8 cellular contexts compared by ENCODE assay signal in the genomic region with DNA sequence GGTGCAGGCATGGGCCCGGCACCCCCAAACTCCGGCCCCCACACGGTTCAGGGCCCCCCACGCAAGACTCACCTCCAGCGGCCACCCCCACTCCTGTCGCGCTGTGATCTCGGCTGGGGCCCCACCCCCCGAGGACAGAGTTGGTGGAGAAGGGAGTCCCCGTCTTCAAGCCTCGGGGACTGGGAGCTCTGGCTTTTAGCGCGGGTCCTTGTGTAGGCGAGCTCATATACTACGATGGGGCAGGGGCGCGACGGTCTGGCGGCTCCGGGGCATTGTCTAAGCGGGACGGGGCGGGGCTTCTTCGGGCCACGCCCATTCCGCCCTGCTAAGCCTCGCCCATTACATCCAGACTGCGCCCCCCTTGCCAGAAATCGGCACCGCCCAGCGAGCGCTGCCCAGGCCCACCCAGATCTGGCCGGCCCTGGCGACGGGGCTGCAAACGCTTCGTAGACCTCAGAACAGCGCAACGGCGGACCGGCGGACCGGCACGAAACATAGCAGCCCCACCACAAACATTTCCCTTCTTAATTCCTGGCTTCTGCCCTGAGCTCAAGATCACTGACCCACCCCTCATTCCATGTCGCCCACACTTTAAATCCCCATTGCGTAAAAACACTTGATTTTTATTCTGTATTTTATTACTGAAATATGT. TPM values are rescaled to one million over a fixed set of nuclear protein-coding genes. Genes with fewer than 3 reads are reported as not detected.
DNase-seq lines count a peak whose midpoint lies in the region; ATAC-seq and TF ChIP-seq lines count a peak whose summit lies in the region.

No MANE protein-coding gene starts in this region.

- H3K27ac Mint-ChIP-seq in GM23338, result peak overlapping the region; percentile 96

- H3K27ac ChIP-seq in C4-2B (peak overlapping the region; percentile 68), GM23338 (ENCODE audit: low read depth) (peak overlapping the region; percentile 79)

- H3K36me3 Mint-ChIP-seq in GM23338 (ENCODE audit: low read depth), result peaks cover 64% of the 10 kb centered on the region

- peaks cover 21% of the 10 kb centered on the region for H3K4me1 ChIP-seq in GM23338 (ENCODE audit: insufficient read depth)

- peaks cover 30% of the 10 kb centered on the region for H3K4me1 Mint-ChIP-seq in GM23338

- H3K27me3 ChIP-seq in GM23338 (ENCODE audit: insufficient read depth), result peaks cover 8% of the 10 kb centered on the region; the same call in 1 of the 2 replicates

- TF ChIP-seq CTCF in C4-2B (conservative IDR thresholded peaks at IDR 0.05) (no peak), GM23338 (conservative IDR thresholded peaks at IDR 0.05; ENCODE audit: low read depth in 2 of 2) (peak in 1 of 2 experiments; percentile 20; a peak in 1 of 4 replicates)

- H3K36me3 ChIP-seq in GM23338 (ENCODE audit: insufficient read depth), result peaks cover 29% of the 10 kb centered on the region

- peak overlapping the region; percentile 99 for H3K4me3 ChIP-seq in GM23338

- peak overlapping the region; percentile 93 for H3K4me3 Mint-ChIP-seq in GM23338

- H3F3A ChIP-seq in GM23338 (replicated peaks; ENCODE audit: low read depth), result peaks cover 43% of the 10 kb centered on the region

- peaks cover 21% of the 10 kb centered on the region for H3K27me3 Mint-ChIP-seq in GM23338 (ENCODE audit: insufficient read depth, low read depth, poor library complexity)

- H2AFZ ChIP-seq in GM23338, result peak overlapping the region; percentile 95

- peaks cover 17% of the 10 kb centered on the region for H3K79me2 ChIP-seq in GM23338 (replicated peaks; ENCODE audit: insufficient read depth)

- H3K9me3 Mint-ChIP-seq in GM23338, result no peaks in the 10 kb centered on the region; the same call in 2 of the 3 replicates

- ATAC-seq in GM23338, result peak; percentile 77
- ATAC-seq in left lobe of liver, result peak; percentile 76
- no peak for ATAC-seq in GM21825 (IDR thresholded peaks at IDR 0.05; ENCODE audit: unreplicated experiment)

- DNase-seq in GM23338 (ENCODE audit: low spot score) (peak; percentile 96), NCI-H2227 treated with DMSO at 0.1 percent for 48 hours (lab: John Stamatoyannopoulos, UW) (peak; percentile 87), dermis microvascular lymphatic vessel endothelial cell (ENCODE audit: low read depth in 2 of 2) (peak; percentile 77 to 95), left lobe of liver (ENCODE audit: low spot score) (peak; percentile 84)
- peak; percentile 59 for DNase-seq in activated CD4-positive, alpha-beta T cell treated with anti-CD3 and anti-CD28 coated beads, Interleukin-2, amount 50 U/mL, for 1 hour
- peak; percentile 50 for DNase-seq in stimulated activated CD4-positive, alpha-beta T cell treated with anti-CD3 and anti-CD28 coated beads, Interleukin-2, amount 100 ng/mL, for 4 hours (ENCODE audit: low read depth)

- H3K4me2 ChIP-seq in GM23338, result peak overlapping the region; percentile 98

- H4K20me1 ChIP-seq in GM23338 (replicated peaks; ENCODE audit: insufficient read depth), result peaks cover 11% of the 10 kb centered on the region; the same call in 1 of the 2 replicates

- no peaks in the 10 kb centered on the region for H3K9me2 ChIP-seq in GM23338 (ENCODE audit: insufficient read depth)

TF ChIP-seq in GM23338, 12 proteins besides CTCF, POLR2A, EP300 and RAD21:
- TF ChIP-seq REST (IDR thresholded peaks at IDR 0.05; ENCODE audit: unreplicated experiment) (no peak), EZH2phosphoT487 (IDR thresholded peaks at IDR 0.05; ENCODE audit: unreplicated experiment) (no peak), POLR2AphosphoS5 (IDR thresholded peaks at IDR 0.05; ENCODE audit: low read depth) (peak; percentile 71), STAT1 (IDR thresholded peaks at IDR 0.05; ENCODE audit: unreplicated experiment) (no peak), JUNB (IDR thresholded peaks at IDR 0.05; ENCODE audit: unreplicated experiment) (no peak)
- TF ChIP-seq, protein P1, sequence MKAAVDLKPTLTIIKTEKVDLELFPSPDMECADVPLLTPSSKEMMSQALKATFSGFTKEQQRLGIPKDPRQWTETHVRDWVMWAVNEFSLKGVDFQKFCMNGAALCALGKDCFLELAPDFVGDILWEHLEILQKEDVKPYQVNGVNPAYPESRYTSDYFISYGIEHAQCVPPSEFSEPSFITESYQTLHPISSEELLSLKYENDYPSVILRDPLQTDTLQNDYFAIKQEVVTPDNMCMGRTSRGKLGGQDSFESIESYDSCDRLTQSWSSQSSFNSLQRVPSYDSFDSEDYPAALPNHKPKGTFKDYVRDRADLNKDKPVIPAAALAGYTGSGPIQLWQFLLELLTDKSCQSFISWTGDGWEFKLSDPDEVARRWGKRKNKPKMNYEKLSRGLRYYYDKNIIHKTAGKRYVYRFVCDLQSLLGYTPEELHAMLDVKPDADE (IDR thresholded peaks at IDR 0.05), result no peak

RNA-seq across cellular contexts. Expression of gene DDAH2, which starts 1.0 kb away (rescaled TPM):
- 58.7 and 62.2 TPM in 2 replicates for total RNA-seq in GM23338 (2014; rRNA removed; shearing (Covaris generic))
- 65.0 and 65.1 TPM in 2 replicates for polyA plus RNA-seq in GM23338 (2016; fragmentation: Nextera tagmentation; extraction: Ambion mirVana)
- total RNA-seq in dermis microvascular lymphatic vessel endothelial cell, result 108 and 125 TPM in 2 replicates
- total RNA-seq in left lobe of liver, result 22.2 TPM

RNA-seq across cellular contexts. Expression of gene CLIC1, which starts 6.2 kb away (rescaled TPM):
- total RNA-seq in GM23338 (2014; rRNA removed; shearing (Covaris generic)), result 226 and 269 TPM in 2 replicates
- polyA plus RNA-seq in GM23338 (2016; fragmentation: Nextera tagmentation; extraction: Ambion mirVana), result 269 and 296 TPM in 2 replicates
- total RNA-seq in dermis microvascular lymphatic vessel endothelial cell (464 and 694 TPM in 2 replicates), left lobe of liver (37.7 TPM)

RNA-seq across cellular contexts. Expression of gene MPIG6B, which starts 6.9 kb away (rescaled TPM):
- total RNA-seq in GM23338 (2014; rRNA removed; shearing (Covaris generic)), result not detected in 2 replicates
- 0.12 and 0.13 TPM in 2 replicates for polyA plus RNA-seq in GM23338 (2016; fragmentation: Nextera tagmentation; extraction: Ambion mirVana)
- total RNA-seq in dermis microvascular lymphatic vessel endothelial cell (not detected in 2 replicates), left lobe of liver (0.33 TPM)

RNA-seq across cellular contexts. Expression of gene LY6G6C, which starts 8.6 kb away (rescaled TPM):
- not detected in 2 replicates for total RNA-seq in GM23338 (2014; rRNA removed; shearing (Covaris generic))
- polyA plus RNA-seq in GM23338 (2016; fragmentation: Nextera tagmentation; extraction: Ambion mirVana), result 0.23 TPM in 1 of 2 replicates, not detected in the other
- total RNA-seq in dermis microvascular lymphatic vessel endothelial cell, result not detected in 2 replicates
- not detected for total RNA-seq in left lobe of liver

RNA-seq across cellular contexts. Expression of gene MSH5, which starts 9.7 kb away (rescaled TPM):
- 23.9 and 27.2 TPM in 2 replicates for total RNA-seq in GM23338 (2014; rRNA removed; shearing (Covaris generic))
- 12.1 and 12.8 TPM in 2 replicates for polyA plus RNA-seq in GM23338 (2016; fragmentation: Nextera tagmentation; extraction: Ambion mirVana)
- total RNA-seq in dermis microvascular lymphatic vessel endothelial cell (2.8 and 4.5 TPM in 2 replicates), left lobe of liver (5.2 TPM)
